In genomic region chr6:135481786-135482369, GRCh38 we compare ENCODE assay signal across 1 cellular context.
TF ChIP-seq lines count a peak whose summit lies in the region.

No MANE protein-coding gene starts in this region.

TF ChIP-seq in K562, 482 proteins besides CTCF, POLR2A, EP300 and RAD21 (continued from another document and continues in another):
- TF ChIP-seq CBFA2T2 (conservative IDR thresholded peaks at IDR 0.05) (no peak), HMG20B (CRISPR knock-in tag; IDR thresholded peaks at IDR 0.05) (no peak), PTTG1 (tag; IDR thresholded peaks at IDR 0.05; ENCODE audit: low read depth) (no peak), NFYB (IDR thresholded peaks at IDR 0.05; ENCODE audit: extremely low read depth, insufficient read length) (no peak), ARID3A (IDR thresholded peaks at IDR 0.05; ENCODE audit: borderline replicate concordance, low read depth, low read length) (peak; percentile 63; the same call in 1 of the 2 replicates), XRCC3 (IDR thresholded peaks at IDR 0.05) (peak; percentile 75; the same call in 1 of the 2 replicates), ZNF518B (CRISPR knock-in tag; IDR thresholded peaks at IDR 0.05) (no peak), CC2D1A (IDR thresholded peaks at IDR 0.05) (no peak), ZNF318 (IDR thresholded peaks at IDR 0.05; ENCODE audit: borderline replicate concordance in 1 of 2, low read depth in 1 of 2) (no peak), HCFC1 (IDR thresholded peaks at IDR 0.05; ENCODE audit: low read depth, low read length) (no peak), EHMT2 (IDR thresholded peaks at IDR 0.05) (no peak), BRD9 (IDR thresholded peaks at IDR 0.05; ENCODE audit: low read depth, partially characterized antibody) (peak; percentile 45), PREB (CRISPR knock-in tag; IDR thresholded peaks at IDR 0.05) (no peak), ZNF280B (CRISPR knock-in tag; IDR thresholded peaks at IDR 0.05) (no peak), TBP (optimal IDR thresholded peaks at IDR 0.05; ENCODE audit: low read depth, low read length) (no peak), OTX1 (CRISPR knock-in tag; IDR thresholded peaks at IDR 0.05) (no peak), HNRNPK (IDR thresholded peaks at IDR 0.05; ENCODE audit: low read depth, low read length, poor library complexity, severe bottlenecking) (no peak), TCF7L2 (IDR thresholded peaks at IDR 0.05; ENCODE audit: low read depth, low read length) (no peak), MTF1 (CRISPR knock-in tag; IDR thresholded peaks at IDR 0.05; ENCODE audit: borderline replicate concordance) (no peak), MCM2 (IDR thresholded peaks at IDR 0.05; ENCODE audit: low read depth) (no peak), BCLAF1 (IDR thresholded peaks at IDR 0.05; ENCODE audit: borderline replicate concordance in 1 of 2, control insufficient read depth in 1 of 2, low read depth in 2 of 2, low read length in 1 of 2) (no peak), TEAD1 (CRISPR knock-in tag; IDR thresholded peaks at IDR 0.05) (no peak), RERE (CRISPR knock-in tag; IDR thresholded peaks at IDR 0.05; ENCODE audit: borderline replicate concordance) (no peak)
